Comparison of ENCODE assay signal across 8 cellular contexts in genomic region chr16:67247698-67248400, GRCh38. TPM values are rescaled to one million over a fixed set of nuclear protein-coding genes. Genes with fewer than 3 reads are reported as not detected.
DNase-seq lines count a peak whose midpoint lies in the region; ATAC-seq and TF ChIP-seq lines count a peak whose summit lies in the region.

No MANE protein-coding gene starts in this region.

- peak overlapping the region in 3 of 4 donors; percentile 86 to 90 (median 89) for H3K27ac ChIP-seq in Peyer's patch
- no peak overlapping the region for H3K27ac ChIP-seq in esophagus (ENCODE audit: low read depth in 2 of 2, low read length in 1 of 2)
- no peak overlapping the region for H3K27ac ChIP-seq in rectal smooth muscle tissue (ENCODE audit: low read depth, low read length)

- no peak for DNase-seq in GM12864 (ENCODE audit: low read depth)
- no peak for DNase-seq in Peyer's patch
- DNase-seq in activated CD4-positive, CD25-positive, alpha-beta regulatory T cell treated with anti-CD3 and anti-CD28 coated beads, Interleukin-2, amount 50 U/mL, for 72 hours: no peak
- no peak for DNase-seq in NCI-H748 treated with DMSO at 0.1 percent for 48 hours (lab: John Stamatoyannopoulos, UW)
- DNase-seq in islet precursor cell: no peak

- peaks cover 0 to 5% of the 10 kb centered on the region in 2 donors for H3K27me3 ChIP-seq in Peyer's patch
- H3K27me3 ChIP-seq in esophagus (ENCODE audit: control insufficient read depth in 1 of 2, insufficient read depth in 2 of 2, low read length in 2 of 2): peaks cover 0 to 8% of the 10 kb centered on the region in 2 donors
- H3K27me3 ChIP-seq in rectal smooth muscle tissue (ENCODE audit: control insufficient read depth, insufficient read depth, low read length): peaks cover 17% of the 10 kb centered on the region

- H3K4me3 ChIP-seq in GM12864 (ENCODE audit: low read depth, low read length): peak overlapping the region; percentile 73
- peak overlapping the region; percentile 47 to 72 (median 66) for H3K4me3 ChIP-seq in Peyer's patch
- H3K4me3 ChIP-seq in esophagus (ENCODE audit: low read depth in 1 of 2, low read length in 2 of 2): peak overlapping the region; percentile 24 to 27
- peak overlapping the region; percentile 61 for H3K4me3 ChIP-seq in rectal smooth muscle tissue (ENCODE audit: low read length)

- TF ChIP-seq CTCF in GM12864 (IDR thresholded peaks at IDR 0.05; ENCODE audit: low read depth, low read length, missing control alignments): no peak
- no peak for TF ChIP-seq CTCF in Peyer's patch (IDR thresholded peaks at IDR 0.05)

- WGBS in esophagus, 2 donors: 3% methylated on average over 14 of the region's 14 CpGs

- no peak for TF ChIP-seq POLR2A in Peyer's patch (IDR thresholded peaks at IDR 0.05)

- no peaks in the 10 kb centered on the region for H3K36me3 ChIP-seq in Peyer's patch
- no peaks in the 10 kb centered on the region for H3K36me3 ChIP-seq in esophagus (ENCODE audit: control insufficient read depth in 2 of 2, insufficient read depth in 2 of 2, low read length in 1 of 2)
- no peaks in the 10 kb centered on the region for H3K36me3 ChIP-seq in rectal smooth muscle tissue (ENCODE audit: control insufficient read depth, insufficient read depth, low read length)

- no peak overlapping the region for H3K9ac ChIP-seq in rectal smooth muscle tissue (ENCODE audit: low read length)

- no peak for ATAC-seq in GM19023 (IDR thresholded peaks at IDR 0.05; ENCODE audit: unreplicated experiment)

- H3K9me3 ChIP-seq in Peyer's patch (no peaks in the 10 kb centered on the region), esophagus (ENCODE audit: control insufficient read depth in 2 of 2, insufficient read depth in 1 of 2, low read depth in 1 of 2, low read length in 1 of 2) (no peaks in the 10 kb centered on the region)

- peaks cover 5 to 50% (median 35%) of the 10 kb centered on the region in 4 donors for H3K4me1 ChIP-seq in Peyer's patch
- H3K4me1 ChIP-seq in esophagus (ENCODE audit: control insufficient read depth in 2 of 2, insufficient read depth in 2 of 2, low read length in 1 of 2): peaks cover 9 to 28% of the 10 kb centered on the region in 2 donors
- peaks cover 9% of the 10 kb centered on the region for H3K4me1 ChIP-seq in rectal smooth muscle tissue (ENCODE audit: control insufficient read depth, insufficient read depth, low read length)

RNA-seq across cellular contexts. Expression of gene FHOD1, which starts 0.6 kb away (rescaled TPM):
- total RNA-seq in Peyer's patch: 10 to 100 TPM; 13.3 to 64.4 (median 38.8) TPM
- 10 to 100 TPM in 1 of 2 donors, 1 to 10 TPM in 1; 6.3 to 11.4 TPM for polyA plus RNA-seq in esophagus

RNA-seq across cellular contexts. Expression of gene SLC9A5, which starts 0.9 kb away (rescaled TPM):
- total RNA-seq in Peyer's patch: 1 to 10 TPM; 1.2 to 2.2 (median 1.8) TPM
- under 1 TPM; 0.11 to 0.43 TPM for polyA plus RNA-seq in esophagus

RNA-seq across cellular contexts. Expression of gene TMEM208, which starts 20.9 kb away (rescaled TPM):
- total RNA-seq in Peyer's patch: 10 to 100 TPM; 23.9 to 40.3 (median 33.3) TPM
- polyA plus RNA-seq in esophagus: 10 to 100 TPM; 73.4 to 83.1 TPM

RNA-seq across cellular contexts. Expression of gene PLEKHG4, which starts 31.5 kb away (rescaled TPM):
- 10 to 100 TPM; 12.3 to 16.5 (median 14.0) TPM for total RNA-seq in Peyer's patch
- 10 to 100 TPM in 1 of 2 donors, 1 to 10 TPM in 1; 8.9 to 13.3 TPM for polyA plus RNA-seq in esophagus

RNA-seq across cellular contexts. Expression of gene ELMO3, which starts 48.9 kb away (rescaled TPM):
- 100 to 1,000 TPM in 1 of 4 donors, 10 to 100 TPM in 3; 25.6 to 119 (median 82.2) TPM for total RNA-seq in Peyer's patch
- polyA plus RNA-seq in esophagus: 10 to 100 TPM; 21.5 to 23.7 TPM

Comparison
In these comparisons a context has a peak if more than half of its experiments do, and no peak if none do; other contexts are left out.
1. H3K27ac ChIP-seq: peak in Peyer's patch (3 of 4); none in esophagus (0 of 2) and rectal smooth muscle tissue (single experiment).
2. Peak in every context shown above with its lines, with median percentiles within 50 percentile points of each other: H3K4me3 ChIP-seq.